ENCODE assay signal across 13 cellular contexts in genomic region chr21:15050588-15051377, GRCh38.
DNase-seq lines count a peak whose midpoint lies in the region; ATAC-seq lines count a peak whose summit lies in the region.
"Had no signal": no experiment of that assay in that cellular context is flagged by ENCODE, and none has a peak within 500 bp of the region (broad histone marks: within the 10 kb centered on the region; RNA-seq: fewer than 3 reads in every experiment).

No MANE protein-coding gene starts in this region.

- H3K4me3 ChIP-seq in iPS-15b (ENCODE audit: low read depth, low read length) (peak overlapping the region; percentile 4), rectal smooth muscle tissue (ENCODE audit: low read length) (peak overlapping the region; percentile 14)
- H3K4me3 ChIP-seq: gastrocnemius medialis, lung had no signal

- H3K36me3 ChIP-seq in iPS-15b (ENCODE audit: control insufficient read depth, insufficient read depth, low read length) (no peaks in the 10 kb centered on the region), rectal smooth muscle tissue (ENCODE audit: control insufficient read depth, insufficient read depth, low read length) (no peaks in the 10 kb centered on the region)
- H3K36me3 ChIP-seq: gastrocnemius medialis had no signal

- H3K27me3 ChIP-seq in iPS-15b (ENCODE audit: control insufficient read depth, insufficient read depth, low read length) (no peaks in the 10 kb centered on the region), rectal smooth muscle tissue (ENCODE audit: control insufficient read depth, insufficient read depth, low read length) (no peaks in the 10 kb centered on the region)
- H3K27me3 ChIP-seq: gastrocnemius medialis had no signal

- H3K9ac ChIP-seq in iPS-15b (ENCODE audit: low read depth, low read length) (no peak overlapping the region), rectal smooth muscle tissue (ENCODE audit: low read length) (no peak overlapping the region)

- H3K27ac ChIP-seq in rectal smooth muscle tissue (ENCODE audit: low read depth, low read length): no peak overlapping the region
- H3K27ac ChIP-seq: 22Rv1 had no signal

- DNase-seq in NCI-H146 (lab: John Stamatoyannopoulos, UW) (peak; percentile 5), NCI-H146 treated with DMSO at 0.1 percent for 48 hours (lab: John Stamatoyannopoulos, UW; ENCODE audit: unreplicated experiment) (no peak), SW480 (ENCODE audit: low spot score) (peak; percentile 66), MV-4-11 (lab: John Stamatoyannopoulos, UW) (no peak)
- DNase-seq: activated gamma-delta T cell treated with Interleukin-2 at 50 U/mL for 16 hours, gastrocnemius medialis, right cardiac atrium had no signal

- ATAC-seq in HG03135 (IDR thresholded peaks at IDR 0.05; ENCODE audit: unreplicated experiment) (no peak), GM18867 (IDR thresholded peaks at IDR 0.05; ENCODE audit: unreplicated experiment) (no peak)
- ATAC-seq: gastrocnemius medialis had no signal

- H3K9me3 ChIP-seq in iPS-15b (ENCODE audit: control insufficient read depth, insufficient read depth, low read length): no peaks in the 10 kb centered on the region
- H3K9me3 ChIP-seq: gastrocnemius medialis had no signal

- H3K4me1 ChIP-seq in iPS-15b (ENCODE audit: control insufficient read depth, insufficient read depth, low read length) (peaks cover 18% of the 10 kb centered on the region), rectal smooth muscle tissue (ENCODE audit: control insufficient read depth, insufficient read depth, low read length) (peaks cover 23% of the 10 kb centered on the region)

Comparison
In these comparisons a context has a peak if more than half of its experiments do, and no peak if none do; other contexts are left out.
1. DNase-seq: peak in NCI-H146 (single experiment) and SW480 (single experiment); none in NCI-H146 treated with DMSO at 0.1 percent for 48 hours (single experiment) and MV-4-11 (single experiment).